In the genomic region with DNA sequence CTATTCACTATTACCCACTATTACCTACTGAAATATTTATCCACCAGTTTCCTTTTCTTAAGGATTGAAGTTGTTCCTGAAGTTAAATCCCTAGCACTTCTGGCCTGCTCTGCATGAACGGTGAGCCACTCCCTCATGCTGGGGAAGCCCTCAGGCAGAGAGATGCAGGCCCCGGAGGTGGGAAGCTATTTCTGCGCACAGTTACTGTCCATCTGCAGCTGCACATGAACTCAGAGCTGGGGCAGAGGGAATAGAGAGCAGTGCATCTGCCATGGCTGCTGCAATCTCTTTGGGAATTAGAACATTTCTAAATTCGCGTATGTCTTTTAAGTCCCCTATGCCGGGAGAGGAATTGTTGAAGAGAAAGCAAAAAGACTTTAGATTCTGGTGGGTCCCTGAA, we compare ENCODE assay signal across 31 cellular contexts. TPM values are rescaled to one million over a fixed set of nuclear protein-coding genes. Genes with fewer than 3 reads are reported as not detected.
"Had no signal": no experiment of that assay in that cellular context is flagged by ENCODE, and none has a peak within 500 bp of the region (broad histone marks: within the 10 kb centered on the region; RNA-seq: fewer than 3 reads in every experiment).

No MANE protein-coding gene starts in this region.

- H3K4me3 Mint-ChIP-seq: activated B cell treated with CpG ODN at 0.5 μM for 24 hours; activated CD8-positive, alpha-beta T cell treated with anti-CD3 and anti-CD28 coated beads for 36 hours; activated naive CD8-positive, alpha-beta T cell; activated T-cell treated with anti-CD3 and anti-CD28 coated beads, Interleukin-2, amount 50 U/mL, for 4 hours; activated T-helper 17 cell treated with anti-CD3 and anti-CD28 coated beads, Interleukin-2, amount 50 U/mL, for 72 hours; central memory CD8-positive, alpha-beta T cell; T-helper 17 cell; T-helper 2 cell treated with Interferon-gamma antibody and Interleukin-4, amounts not matched to agents 5 μg/mL and 100 μg/mL, for 36 hours had no signal

- H3K4me1 ChIP-seq: foreskin keratinocyte had no signal

- H3K27me3 ChIP-seq: brain microvascular endothelial cell, gastrocnemius medialis had no signal

- H3K36me3 ChIP-seq: brain microvascular endothelial cell, gastrocnemius medialis, heart right ventricle, WERI-Rb-1 had no signal

- DNase-seq: activated B cell treated with CpG ODN at 0.5 μM for 24 hours; activated CD4-positive, alpha-beta T cell treated with anti-CD3 and anti-CD28 coated beads for 48 hours; activated CD4-positive, alpha-beta T cell treated with anti-CD3 and anti-CD28 coated beads, Interleukin-2, amount 50 U/mL, for 1 hour; activated CD4-positive, alpha-beta T cell treated with anti-CD3 and anti-CD28 coated beads, Interleukin-2, amount 50 U/mL, for 48 hours; activated CD8-positive, alpha-beta memory T cell treated with anti-CD3 and anti-CD28 coated beads for 24 hours; activated CD8-positive, alpha-beta T cell treated with anti-CD3 and anti-CD28 coated beads for 36 hours; activated effector memory CD4-positive, alpha-beta T cell treated with Interleukin-2 at 50 U/mL for 16 hours; activated gamma-delta T cell treated with Interleukin-2 at 50 U/mL for 16 hours; activated naive CD4-positive, alpha-beta T cell treated with anti-CD3 and anti-CD28 coated beads, Interleukin-2, amount 50 U/mL, for 16 hours; activated naive CD4-positive, alpha-beta T cell treated with Interleukin-2 at 50 U/mL for 16 hours; activated T-cell treated with anti-CD3 and anti-CD28 coated beads, Interleukin-2, amount 50 U/mL, for 4 hours; amniotic stem cell; anterior cingulate cortex; brain microvascular endothelial cell; cortex of kidney; dermis blood vessel endothelial cell; effector CD8-positive, alpha-beta T cell; foreskin keratinocyte; gastrocnemius medialis; heart right ventricle; T-helper 1 cell; T-helper 17 cell; T1000; WERI-Rb-1 had no signal

- H3K9me3 Mint-ChIP-seq: T-helper 2 cell treated with Interferon-gamma antibody and Interleukin-4, amounts not matched to agents 5 μg/mL and 100 μg/mL, for 36 hours had no signal

- H3K27ac Mint-ChIP-seq: activated B cell treated with CpG ODN at 0.5 μM for 24 hours; activated CD8-positive, alpha-beta T cell treated with anti-CD3 and anti-CD28 coated beads for 36 hours; activated naive CD8-positive, alpha-beta T cell; activated T-helper 17 cell treated with anti-CD3 and anti-CD28 coated beads, Interleukin-2, amount 50 U/mL, for 72 hours; T-helper 17 cell; T-helper 2 cell treated with Interferon-gamma antibody and Interleukin-4, amounts not matched to agents 5 μg/mL and 100 μg/mL, for 36 hours had no signal

- H3K4me3 ChIP-seq: gastrocnemius medialis, heart right ventricle had no signal

- H3K4me1 Mint-ChIP-seq: activated B cell treated with CpG ODN at 0.5 μM for 24 hours; activated T-helper 17 cell treated with anti-CD3 and anti-CD28 coated beads, Interleukin-2, amount 50 U/mL, for 72 hours; central memory CD8-positive, alpha-beta T cell; T-helper 17 cell had no signal

- H3K27ac ChIP-seq: brain microvascular endothelial cell, foreskin keratinocyte, gastrocnemius medialis, heart right ventricle, WERI-Rb-1 had no signal

- ATAC-seq: activated CD4-positive, CD25-positive, alpha-beta regulatory T cell treated with anti-CD3 and anti-CD28 coated beads, Interleukin-2, amount 50 U/mL, for 24 hours; activated CD8-positive, alpha-beta T cell treated with anti-CD3 and anti-CD28 coated beads for 36 hours; activated T-cell treated with anti-CD3 and anti-CD28 coated beads, Interleukin-2, amount 50 U/mL, for 4 hours; activated T-helper 17 cell treated with anti-CD3 and anti-CD28 coated beads, Interleukin-2, amount 50 U/mL, for 72 hours; esophagus mucosa; foreskin keratinocyte; gastrocnemius medialis; heart right ventricle; T-helper 17 cell had no signal

- H3K9me3 ChIP-seq: gastrocnemius medialis had no signal

RNA-seq across cellular contexts. Expression of a gene that starts 6.3 kb away (rescaled TPM):
- total RNA-seq: activated B cell treated with CpG ODN at 0.5 μM for 24 hours; activated CD8-positive, alpha-beta T cell treated with anti-CD3 and anti-CD28 coated beads for 36 hours; activated T-cell treated with anti-CD3 and anti-CD28 coated beads, Interleukin-2, amount 50 U/mL, for 4 hours; epithelial cell of proximal tubule; foreskin keratinocyte had no signal
- polyA plus RNA-seq: foreskin keratinocyte had no signal
